In genomic region chr2:41495050-41495449, GRCh38 we compare ENCODE assay signal across 24 cellular contexts.
DNase-seq lines count a peak whose midpoint lies in the region; ATAC-seq and TF ChIP-seq lines count a peak whose summit lies in the region.
"Had no signal": no experiment of that assay in that cellular context is flagged by ENCODE, and none has a peak within 500 bp of the region (broad histone marks: within the 10 kb centered on the region; RNA-seq: fewer than 3 reads in every experiment).

No MANE protein-coding gene starts in this region.

- H3K4ac ChIP-seq in mesendoderm (ENCODE audit: low read depth, low read length) = no peak overlapping the region

- TF ChIP-seq POLR2A in transverse colon (IDR thresholded peaks at IDR 0.05) = no peak

- H3K4me2 ChIP-seq in mesendoderm (ENCODE audit: low read length) = no peak overlapping the region
- H3K4me2 ChIP-seq: A549 had no signal

- no peaks in the 10 kb centered on the region for H3K79me2 ChIP-seq in mesendoderm (ENCODE audit: control insufficient read depth, insufficient read depth, low read length)

- no peak overlapping the region for H4K5ac ChIP-seq in mesendoderm (ENCODE audit: low read length)

- intact Hi-C loops in transverse colon (cut with DNase I; ENCODE audit: low total_unique reads) = no loop called here

- H2BK120ac ChIP-seq in mesendoderm (ENCODE audit: low read depth, low read length) = no peak overlapping the region

- no peak overlapping the region for H2AK5ac ChIP-seq in mesendoderm (ENCODE audit: low read length)

- no peak overlapping the region for H3K56ac ChIP-seq in mesendoderm (ENCODE audit: low read length)

- TF ChIP-seq RAD21 in Ishikawa (IDR thresholded peaks at IDR 0.05; ENCODE audit: low read depth) = no peak

- TF ChIP-seq CTCF in choroid plexus epithelial cell (conservative IDR thresholded peaks at IDR 0.05; ENCODE audit: low read depth, low read length) (no peak), transverse colon (IDR thresholded peaks at IDR 0.05) (no peak)

- no peak for TF ChIP-seq EP300 in Ishikawa (IDR thresholded peaks at IDR 0.05; ENCODE audit: borderline replicate concordance)
- no peak for TF ChIP-seq EP300 in transverse colon (IDR thresholded peaks at IDR 0.05; ENCODE audit: low read depth)

- H3K18ac ChIP-seq in mesendoderm (ENCODE audit: low read length) = no peak overlapping the region

- peak; percentile 9 for DNase-seq in NCI-H748 (lab: John Stamatoyannopoulos, UW; ENCODE audit: unreplicated experiment)
- DNase-seq in NCI-H748 treated with DMSO at 0.1 percent for 48 hours (lab: John Stamatoyannopoulos, UW) = no peak
- peak; percentile 4 for DNase-seq in choroid plexus epithelial cell (ENCODE audit: low read depth)
- peak; percentile 48 for DNase-seq in mesendoderm
- DNase-seq in amniotic stem cell (lab: John Stamatoyannopoulos, UW) = no peak
- no peak for DNase-seq in transverse colon
- DNase-seq: activated CD4-positive, CD25-positive, alpha-beta regulatory T cell treated with anti-CD3 and anti-CD28 coated beads, Interleukin-2, amount 50 U/mL, for 72 hours; activated gamma-delta T cell; C1 segment of cervical spinal cord; DMS79; foreskin melanocyte; left ventricle myocardium inferior; MG63; NCI-H2029; NCI-H524 treated with DMSO at 0.1 percent for 48 hours; nucleus accumbens; retina; thyroid gland had no signal

- no peak overlapping the region for H3K9ac ChIP-seq in mesendoderm (ENCODE audit: low read length)

- H3K36me3 ChIP-seq in mesendoderm (ENCODE audit: control insufficient read depth, insufficient read depth, low read length) = no peaks in the 10 kb centered on the region
- H3K36me3 ChIP-seq in transverse colon = no peaks in the 10 kb centered on the region
- H3K36me3 ChIP-seq: ascending aorta, MG63, thyroid gland had no signal

- in situ Hi-C loops in transverse colon (cut with MboI; ENCODE audit: low pct_ligation_motif_present in 1 of 4, low pct_unique_long_range_greater_than_20kb in 1 of 4, low sequenced_read_pairs in 3 of 4) = no loop called here

- H2BK5ac ChIP-seq in mesendoderm (ENCODE audit: low read length) = no peak overlapping the region

- no peak overlapping the region for H3K27ac ChIP-seq in mesendoderm (ENCODE audit: low read depth, low read length)
- no peak overlapping the region for H3K27ac ChIP-seq in transverse colon
- H3K27ac ChIP-seq: A549, ascending aorta, left ventricle myocardium inferior, thyroid gland had no signal

- H3K9me3 ChIP-seq in transverse colon = peaks cover 46 to 49% of the 10 kb centered on the region in 2 donors
- H3K9me3 ChIP-seq: thyroid gland had no signal

- no CpG with 5 or more reads among the region's 5 CpGs for WGBS in mesendoderm (ENCODE audit: extremely low coverage, insufficient coverage, low lambda C conversion rate)
- 67 to 83% methylated on average over 3 to 5 of the region's 5 CpGs for WGBS in transverse colon (ENCODE audit: low coverage in 1 of 2), 2 donors

- no peaks in the 10 kb centered on the region for H3K27me3 ChIP-seq in mesendoderm (ENCODE audit: insufficient read depth, low read length, poor library complexity)
- no peaks in the 10 kb centered on the region for H3K27me3 ChIP-seq in transverse colon
- H3K27me3 ChIP-seq: ascending aorta, MG63, thyroid gland had no signal

- ATAC-seq in GM21737 (IDR thresholded peaks at IDR 0.05; ENCODE audit: unreplicated experiment) = no peak
- ATAC-seq: A549; Panc1; stimulated activated memory B cell treated with anti-CD40 and anti-IgM and Interleukin-4, amounts not matched to agents 10 μg/mL and 1 μg/mL and 100 μg/mL, for 72 hours had no signal

- H4K8ac ChIP-seq in mesendoderm (ENCODE audit: low read depth, low read length) = no peak overlapping the region

- H3K4me3 ChIP-seq in choroid plexus epithelial cell (ENCODE audit: low read depth, low read length) = no peak overlapping the region
- no peak overlapping the region for H3K4me3 ChIP-seq in mesendoderm (ENCODE audit: low read length)
- H3K4me3 ChIP-seq in transverse colon = no peak overlapping the region
- H3K4me3 ChIP-seq: A549, ascending aorta, left ventricle myocardium inferior, MG63, thyroid gland had no signal

- H2BK15ac ChIP-seq in mesendoderm (replicated peaks; ENCODE audit: low read depth) = no peak overlapping the region

- no peaks in the 10 kb centered on the region for H3K79me1 ChIP-seq in mesendoderm (ENCODE audit: low read length)

- no peak overlapping the region for H3K23ac ChIP-seq in mesendoderm (ENCODE audit: low read length)

- no peaks in the 10 kb centered on the region for H3K4me1 ChIP-seq in mesendoderm (ENCODE audit: control insufficient read depth, low read depth, low read length)
- H3K4me1 ChIP-seq in transverse colon = no peaks in the 10 kb centered on the region
- H3K4me1 ChIP-seq: A549, ascending aorta, left ventricle myocardium inferior, thyroid gland had no signal

TF ChIP-seq in Ishikawa, 13 proteins besides CTCF, POLR2A, EP300 and RAD21:
- TF ChIP-seq ZBTB7A (IDR thresholded peaks at IDR 0.05; ENCODE audit: low read depth) = no peak
- TF ChIP-seq, protein P1, sequence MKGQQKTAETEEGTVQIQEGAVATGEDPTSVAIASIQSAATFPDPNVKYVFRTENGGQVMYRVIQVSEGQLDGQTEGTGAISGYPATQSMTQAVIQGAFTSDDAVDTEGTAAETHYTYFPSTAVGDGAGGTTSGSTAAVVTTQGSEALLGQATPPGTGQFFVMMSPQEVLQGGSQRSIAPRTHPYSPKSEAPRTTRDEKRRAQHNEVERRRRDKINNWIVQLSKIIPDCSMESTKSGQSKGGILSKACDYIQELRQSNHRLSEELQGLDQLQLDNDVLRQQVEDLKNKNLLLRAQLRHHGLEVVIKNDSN (IDR thresholded peaks at IDR 0.05) = peak; percentile 11; the same call in 1 of the 2 replicates

Comparison
In these comparisons a context has a peak if more than half of its experiments do, and no peak if none do; other contexts are left out.
1. DNase-seq: peak in NCI-H748 (single experiment), choroid plexus epithelial cell (single experiment) and mesendoderm (single experiment); none in NCI-H748 treated with DMSO at 0.1 percent for 48 hours (single experiment), amniotic stem cell (single experiment) and transverse colon (single experiment).